In the genomic region with DNA sequence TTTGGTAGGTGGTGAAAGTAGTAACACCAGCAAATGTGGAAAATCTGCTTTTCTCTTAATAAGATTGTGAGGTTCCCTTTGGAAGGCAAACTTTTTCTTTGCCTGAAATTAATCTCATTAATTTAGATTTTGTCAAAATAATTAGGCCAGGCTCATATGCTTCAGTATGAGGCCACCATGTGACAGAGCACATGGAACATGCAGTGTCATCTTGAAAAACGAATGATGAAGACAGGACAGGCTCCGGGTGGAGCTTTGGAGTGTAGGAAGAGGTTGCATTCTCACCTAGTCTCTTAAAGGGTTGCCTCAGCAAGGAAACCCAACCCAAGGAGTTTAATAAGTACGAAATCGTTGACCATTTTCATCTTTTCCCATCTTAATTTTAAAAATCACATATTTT, we compare ENCODE assay signal across 28 cellular contexts. TPM values are rescaled to one million over a fixed set of nuclear protein-coding genes. Genes with fewer than 3 reads are reported as not detected.
DNase-seq lines count a peak whose midpoint lies in the region; ATAC-seq, FAIRE-seq and TF ChIP-seq lines count a peak whose summit lies in the region.
"Had no signal": no experiment of that assay in that cellular context is flagged by ENCODE, and none has a peak within 500 bp of the region (broad histone marks: within the 10 kb centered on the region; RNA-seq: fewer than 3 reads in every experiment).

No MANE protein-coding gene starts in this region.

- FAIRE-seq in HepG2 (lab: Jason Lieb, UNC) (no peak), GM12878 (lab: Jason Lieb, UNC) (no peak)
- FAIRE-seq: A204.1, D721Med, HTR-8/SVneo had no signal

- H4K20me1 ChIP-seq in HepG2 (ENCODE audit: insufficient read depth, low read length) (no peaks in the 10 kb centered on the region), MM.1S (ENCODE audit: insufficient read depth, low read length) (no peaks in the 10 kb centered on the region), GM12878 (ENCODE audit: control insufficient read depth, insufficient read depth) (no peaks in the 10 kb centered on the region)
- H4K20me1 ChIP-seq: BLaER1 had no signal

- H3K4me2 ChIP-seq in HepG2 (ENCODE audit: low read depth, low read length) (no peak overlapping the region), MM.1S (ENCODE audit: low read depth, low read length) (peak overlapping the region; percentile 27; the same call in 1 of the 2 replicates), GM12878 (ENCODE audit: control insufficient read depth, insufficient read depth) (peak overlapping the region; percentile 64)
- H3K4me2 ChIP-seq: BLaER1, SK-N-SH had no signal

- H3F3A ChIP-seq in MM.1S (ENCODE audit: insufficient read depth, low read length) = peaks cover 7% of the 10 kb centered on the region

- TF ChIP-seq POLR2A in HepG2 (IDR thresholded peaks at IDR 0.05; ENCODE audit: insufficient read depth in 1 of 2, low read depth in 2 of 2, low read length in 2 of 2) (no peak), right lobe of liver (IDR thresholded peaks at IDR 0.05) (no peak), GM12878 (IDR thresholded peaks at IDR 0.05; ENCODE audit: low read depth, low read length) (no peak)

- H3K9ac ChIP-seq in HepG2 (ENCODE audit: insufficient read depth, low read depth, low read length) = no peak overlapping the region
- H3K9ac ChIP-seq in MM.1S (ENCODE audit: low read length) = no peak overlapping the region
- H3K9ac ChIP-seq in GM12878 (ENCODE audit: control insufficient read depth, insufficient read depth, low read length) = peak overlapping the region; percentile 43
- H3K9ac ChIP-seq: BLaER1, SK-N-SH had no signal

- ATAC-seq in HepG2 = no peak
- no peak for ATAC-seq in right lobe of liver
- ATAC-seq in GM12878 = no peak
- ATAC-seq in GM19467 (IDR thresholded peaks at IDR 0.05; ENCODE audit: unreplicated experiment) = no peak
- ATAC-seq in psoas muscle = no peak

- POLR2A ChIA-PET in HepG2 (lab: Yijun Ruan, JAX) (no interaction called here), GM12878 (lab: Charles Lee) (interaction anchor here (1.0 to 5.0 kb wide), 4 partner anchors 7 to 50 kb away, joined by 3 to 95 read pairs (median 23); no protein-coding TSS in a partner anchor)

- CTCF ChIA-PET in HepG2 (lab: Yijun Ruan, JAX; ENCODE audit: low intra/inter-chr PET ratio, low total read pairs) = no interaction called here
- CTCF ChIA-PET in GM12878 (lab: Yijun Ruan, JAX) = interaction anchor here (1.5 to 5.1 kb wide), 3 partner anchors 19 to 47 kb away, joined by 5 to 67 read pairs (median 23); no protein-coding TSS in a partner anchor

- BruUV-seq in HepG2 (replicated peaks; lab: Mats Ljungman, UMichigan) (no TSS peak), GM12878 (replicated peaks; lab: Mats Ljungman, UMichigan) (TSS peak; percentile 20)

- H3K4me1 ChIP-seq in HepG2 (ENCODE audit: insufficient read depth, low read length) (no peaks in the 10 kb centered on the region), right lobe of liver (peaks cover 0 to 35% (median 13%) of the 10 kb centered on the region in 4 donors), MM.1S (ENCODE audit: low read length) (peaks cover 15% of the 10 kb centered on the region), GM12878 (ENCODE audit: control insufficient read depth, insufficient read depth, low read length) (peaks cover 47% of the 10 kb centered on the region), psoas muscle (no peaks in the 10 kb centered on the region)
- H3K4me1 ChIP-seq: BLaER1, HAP-1 had no signal

- H3K4me3 ChIP-seq in HepG2 (replicated peaks in 1 of 3; ENCODE audit: insufficient read depth in 1 of 3, low read depth in 2 of 3, low read length in 3 of 3) (no peak overlapping the region), right lobe of liver (no peak overlapping the region), MM.1S (ENCODE audit: low read length) (no peak overlapping the region), GM12878 (peak overlapping the region; percentile 23; the same call in 1 of the 2 replicates), psoas muscle (no peak overlapping the region)
- H3K4me3 ChIP-seq: BLaER1, HAP-1 had no signal

- H3K27me3 ChIP-seq in HepG2 (ENCODE audit: control insufficient read depth in 1 of 2, insufficient read depth in 2 of 2, low read length in 2 of 2) (no peaks in the 10 kb centered on the region; a peak in 2 of 5 replicates), right lobe of liver (no peaks in the 10 kb centered on the region), MM.1S (replicated peaks; ENCODE audit: insufficient read depth, low read length) (no peaks in the 10 kb centered on the region), GM12878 (replicated peaks in 1 of 2; ENCODE audit: control insufficient read depth in 2 of 2, insufficient read depth in 2 of 2, low read length in 1 of 2) (no peaks in the 10 kb centered on the region; a peak in 1 of 4 replicates), psoas muscle (ENCODE audit: insufficient read depth in 3 of 3, low read length in 2 of 3) (no peaks in the 10 kb centered on the region)
- H3K27me3 ChIP-seq: BLaER1 had no signal

- H3K36me3 ChIP-seq in HepG2 (replicated peaks in 1 of 2; ENCODE audit: control insufficient read depth in 1 of 2, insufficient read depth in 2 of 2, low read length in 2 of 2) (no peaks in the 10 kb centered on the region), right lobe of liver (no peaks in the 10 kb centered on the region), MM.1S (replicated peaks; ENCODE audit: insufficient read depth, low read length) (no peaks in the 10 kb centered on the region), GM12878 (ENCODE audit: control insufficient read depth in 2 of 2, insufficient read depth in 2 of 2, low read length in 1 of 2) (no peaks in the 10 kb centered on the region; a peak in 2 of 4 replicates), psoas muscle (ENCODE audit: insufficient read depth in 1 of 2, low read depth in 1 of 2) (no peaks in the 10 kb centered on the region)
- H3K36me3 ChIP-seq: BLaER1, HAP-1 had no signal

- no peaks in the 10 kb centered on the region for H3K79me2 ChIP-seq in HepG2 (ENCODE audit: insufficient read depth, low read length)
- H3K79me2 ChIP-seq in MM.1S (ENCODE audit: low read length) = no peaks in the 10 kb centered on the region
- no peaks in the 10 kb centered on the region for H3K79me2 ChIP-seq in GM12878 (ENCODE audit: control insufficient read depth, insufficient read depth, low read length)

- intact Hi-C loops in HepG2 (cut with micrococcal nuclease; ENCODE audit: unreplicated experiment) = no loop called here
- intact Hi-C loops in right lobe of liver (cut with DNase I) = no loop called here
- intact Hi-C loops in GM12878 (cut with micrococcal nuclease; ENCODE audit: unreplicated experiment) = loop anchor here (10.0 kb wide), 1 partner anchor 266 kb away; the partner anchor contains the start of gene LIMD1
- intact Hi-C loops in psoas muscle (cut with DNase I) = no loop called here

- no peaks in the 10 kb centered on the region for H3K9me3 ChIP-seq in HepG2 (ENCODE audit: low read length)
- H3K9me3 ChIP-seq in right lobe of liver = no peaks in the 10 kb centered on the region
- H3K9me3 ChIP-seq in MM.1S (replicated peaks; ENCODE audit: insufficient read depth, low read length) = no peaks in the 10 kb centered on the region
- peaks cover 9% of the 10 kb centered on the region; the same call in 2 of the 3 replicates for H3K9me3 ChIP-seq in GM12878 (replicated peaks; ENCODE audit: control insufficient read depth, insufficient read depth, low read length)
- peaks cover 14% of the 10 kb centered on the region for H3K9me3 ChIP-seq in psoas muscle
- H3K9me3 ChIP-seq: HAP-1, SK-N-SH had no signal

- TF ChIP-seq EP300 in HepG2 (IDR thresholded peaks at IDR 0.05; ENCODE audit: low read depth in 2 of 2, low read length in 2 of 2) (no peak), HepG2 (CRISPR knock-in tag; IDR thresholded peaks at IDR 0.05; ENCODE audit: borderline replicate concordance) (no peak), GM12878 (IDR thresholded peaks at IDR 0.05; ENCODE audit: borderline replicate concordance in 1 of 2, control insufficient read depth in 1 of 2, low read depth in 2 of 2, low read length in 2 of 2) (no peak)

- RAD21 ChIA-PET in GM12878 (lab: Charles Lee; ENCODE audit: unreplicated experiment) = interaction anchor here (0.8 to 5.5 kb wide), 11 partner anchors 12 to 136 kb away, joined by 3 to 169 read pairs (median 6); partner anchors contain the start of genes CCR9 and LZTFL1

- H3K9me2 ChIP-seq in MM.1S (replicated peaks; ENCODE audit: insufficient read depth, low read length) = no peaks in the 10 kb centered on the region
- H3K9me2 ChIP-seq: SK-N-SH had no signal

- in situ Hi-C loops in HepG2 (cut with HindIII; ENCODE audit: extremely low pct_ligation_motif_present, low pct_unique_long_range_greater_than_20kb) (no loop called here), GM12878 (cut with MboI) (loop anchor here (5.0 kb wide), 1 partner anchor 52 kb away; no protein-coding TSS in a partner anchor)

- TF ChIP-seq RAD21 in HepG2 (CRISPR knock-in tag; IDR thresholded peaks at IDR 0.05) = no peak
- no peak for TF ChIP-seq RAD21 in GM12878 (IDR thresholded peaks at IDR 0.05; ENCODE audit: insufficient read depth, low read depth, low read length)

- TF ChIP-seq CTCF in HepG2 (CRISPR knock-in tag; IDR thresholded peaks at IDR 0.05) (no peak), right lobe of liver (IDR thresholded peaks at IDR 0.05) (no peak), MM.1S (IDR thresholded peaks at IDR 0.05; ENCODE audit: low read length) (no peak), GM12878 (IDR thresholded peaks at IDR 0.05 in 2 of 3, conservative IDR thresholded peaks at IDR 0.05 in 1 of 3; ENCODE audit: control insufficient read depth in 2 of 3, extremely low read depth in 1 of 3, insufficient read depth in 1 of 3, low read depth in 3 of 3, low read length in 3 of 3) (no peak), psoas muscle (IDR thresholded peaks at IDR 0.05) (no peak)

- H3K27ac ChIP-seq in HepG2 (ENCODE audit: extremely low read length, insufficient read depth, low read length) (no peak overlapping the region), right lobe of liver (peak overlapping the region in 1 of 3 donors; percentile 11), MM.1S (ENCODE audit: low read length) (no peak overlapping the region), GM12878 (ENCODE audit: control insufficient read depth, insufficient read depth) (peak overlapping the region; percentile 78), psoas muscle (no peak overlapping the region)
- H3K27ac ChIP-seq: BLaER1 had no signal

- DNase-seq in HepG2 (ENCODE audit: low spot score) (no peak), right lobe of liver (no peak), MM.1S (no peak), GM12878 (ENCODE audit: low read depth, low spot score) (no peak), psoas muscle (no peak), 8988T (no peak)
- DNase-seq: GOT3, HFFc6, KG1, NCI-H1092 treated with DMSO at 0.1 percent for 48 hours, NCI-H1436, NCI-H187, NCI-H2081 treated with DMSO at 0.1 percent for 48 hours, NCI-H2171, NCI-H345, NCI-H510A treated with DMSO at 0.1 percent for 48 hours, PC-3, SK-N-SH had no signal

- SMC1A ChIA-PET in GM12878 (lab: Charles Lee; ENCODE audit: uncharacterized antibody, unreplicated experiment) = interaction anchor here (1.0 to 9.7 kb wide), 9 partner anchors 7 to 518 kb away, joined by 4 to 166 read pairs (median 28); partner anchors contain the start of genes CCR9 and LZTFL1

- 30% methylated on average over 4 of the region's 4 CpGs for WGBS in HepG2 (ENCODE audit: low lambda C conversion rate)
- WGBS in right lobe of liver (ENCODE audit: insufficient coverage, low coverage, low lambda C conversion rate, missing lambda C conversion rate) = 79% methylated on average over 4 of the region's 4 CpGs
- WGBS in GM12878 (ENCODE audit: insufficient coverage, insufficient replicate concordance, low lambda C conversion rate, missing lambda C conversion rate) = 44% methylated on average over 4 of the region's 4 CpGs
- 80 to 84% (median 81%) methylated on average over 4 of the region's 4 CpGs for WGBS in psoas muscle, 3 donors

- no peak overlapping the region for H2AFZ ChIP-seq in HepG2 (ENCODE audit: low read length)
- H2AFZ ChIP-seq in MM.1S (ENCODE audit: low read length) = no peak overlapping the region
- H2AFZ ChIP-seq in GM12878 (ENCODE audit: control insufficient read depth, low read depth, low read length) = no peak overlapping the region

RNA-seq across cellular contexts. Expression of gene LZTFL1, which starts 18.6 kb away (rescaled TPM):
- 16.6 and 27.3 TPM in 2 replicates for total RNA-seq in HepG2 (2016; rRNA removed; fragmentation: Illumina TruSeq; extraction: Trizol)
- total RNA-seq in HepG2 (2016; cell fraction: cytosol; rRNA removed; fragmentation: Illumina TruSeq; extraction: Trizol; ENCODE audit: low read depth) = 2.6 TPM in 2 replicates
- total RNA-seq in HepG2 (2016; cell fraction: insoluble cytoplasmic fraction; rRNA removed; fragmentation: Illumina TruSeq; extraction: Trizol) = 18.6 and 27.9 TPM in 2 replicates
- 7.0 and 7.7 TPM in 2 replicates for total RNA-seq in HepG2 (2016; cell fraction: membrane; rRNA removed; fragmentation: Illumina TruSeq; extraction: Trizol)
- total RNA-seq in HepG2 (2016; cell fraction: nucleus; rRNA removed; fragmentation: Illumina TruSeq; extraction: Trizol) = 10.3 and 11.4 TPM in 2 replicates
- polyA plus RNA-seq in HepG2 (2011; rRNA removed) = 14.6 and 17.2 TPM in 2 replicates
- polyA plus RNA-seq in HepG2 (2011; cell fraction: cytosol; rRNA removed) = 12.9 and 17.7 TPM in 2 replicates
- polyA plus RNA-seq in HepG2 (2011; cell fraction: nucleus; rRNA removed) = 10.4 and 11.6 TPM in 2 replicates
- 6.4 and 11.3 TPM in 2 replicates for polyA plus RNA-seq in HepG2 (2012)
- polyA plus RNA-seq in HepG2 (2016; cell fraction: cytosol; fragmentation: Illumina TruSeq; extraction: Trizol; ENCODE audit: low read depth) = 2.7 and 4.1 TPM in 2 replicates
- 25.3 and 28.2 TPM in 2 replicates for polyA plus RNA-seq in HepG2 (2016; cell fraction: insoluble cytoplasmic fraction; fragmentation: Illumina TruSeq; extraction: Trizol; ENCODE audit: low read depth)
- 5.7 and 6.5 TPM in 2 replicates for polyA plus RNA-seq in HepG2 (2016; cell fraction: membrane; fragmentation: Illumina TruSeq; extraction: Trizol; ENCODE audit: low read depth)
- polyA plus RNA-seq in HepG2 (2016; cell fraction: nucleus; fragmentation: Illumina TruSeq; extraction: Trizol; ENCODE audit: insufficient read depth, low read depth) = 12.6 and 13.8 TPM in 2 replicates
- 7.3 and 7.4 TPM in 2 replicates for polyA minus RNA-seq in HepG2 (2011; rRNA and poly(A)+ RNA removed; ENCODE audit: low replicate concordance)
- polyA minus RNA-seq in HepG2 (2011; cell fraction: cytosol; rRNA and poly(A)+ RNA removed) = 4.0 and 6.9 TPM in 2 replicates
- polyA minus RNA-seq in HepG2 (2011; cell fraction: nucleus; rRNA and poly(A)+ RNA removed) = 9.0 and 12.6 TPM in 2 replicates
- total RNA-seq in right lobe of liver = 10 to 100 TPM in 1 of 6 experiments, 1 to 10 TPM in 5; 2.6 to 12.8 (median 6.0) TPM
- 1,143 and 1,248 TPM in 2 replicates for total RNA-seq in GM12878 (2013; cell fraction: nucleolus; rRNA removed)
- total RNA-seq in GM12878 (2014; rRNA removed) = 10.3 and 15.3 TPM in 2 replicates
- 16.5 and 16.9 TPM in 2 replicates for total RNA-seq in GM12878 (2014; rRNA removed; fragmentation: Illumina TruSeq; extraction: Trizol)
- total RNA-seq in GM12878 (2021) = 11.3 and 13.0 TPM in 2 replicates
- polyA plus RNA-seq in GM12878 (2011; ENCODE audit: low read depth) = 32.2 TPM
- 74.1 and 78.7 TPM in 2 replicates for polyA plus RNA-seq in GM12878 (2011; rRNA removed)
- 25.7 and 31.0 TPM in 2 replicates for polyA plus RNA-seq in GM12878 (2011; cell fraction: cytosol; rRNA removed)
- polyA plus RNA-seq in GM12878 (2011; cell fraction: nucleus; rRNA removed) = 87.9 and 98.5 TPM in 2 replicates
- 9.8 and 36.1 TPM in 2 replicates for polyA plus RNA-seq in GM12878 (2012)
- polyA plus RNA-seq in GM12878 (2014; fragmentation: Illumina TruSeq; extraction: Trizol) = 21.0 and 23.7 TPM in 2 replicates
- polyA plus RNA-seq in GM12878 (2014; fragmentation: Nextera tagmentation; extraction: Ambion mirVana) = 10 to 100 TPM in 1 of 2 experiments, 1 to 10 TPM in 1; 10.0 to 10.8 TPM
- 14.3 and 17.4 TPM in 2 replicates for polyA plus RNA-seq in GM12878 (2014; rRNA removed)
- 10 to 100 TPM in 1 of 2 experiments, 1 to 10 TPM in 1; 9.8 to 10.8 TPM for polyA plus RNA-seq in GM12878 (2016; fragmentation: Nextera tagmentation; extraction: Ambion mirVana)
- polyA minus RNA-seq in GM12878 (2011; rRNA and poly(A)+ RNA removed) = 40.2 and 47.4 TPM in 2 replicates
- 7.9 and 22.1 TPM in 2 replicates for polyA minus RNA-seq in GM12878 (2011; cell fraction: cytosol; rRNA and poly(A)+ RNA removed)
- polyA minus RNA-seq in GM12878 (2011; cell fraction: nucleus; rRNA and poly(A)+ RNA removed) = 67.9 and 91.2 TPM in 2 replicates
- 1 to 10 TPM; 4.2 to 5.6 (median 5.4) TPM for total RNA-seq in psoas muscle
- 10 to 100 TPM in 1 of 3 donors, 1 to 10 TPM in 2; 3.1 to 15.9 (median 4.0) TPM for polyA plus RNA-seq in psoas muscle

RNA-seq across cellular contexts. Expression of gene CCR9, which starts 25.9 kb away (rescaled TPM):
- total RNA-seq in HepG2 (2016; rRNA removed; fragmentation: Illumina TruSeq; extraction: Trizol) (not detected in 2 replicates), right lobe of liver (under 1 TPM in 3 of 6 experiments, not detected in 3; 0.07 to 0.09 (median 0.07) TPM), GM12878 (2014; rRNA removed) (2.6 and 2.9 TPM in 2 replicates), GM12878 (2014; rRNA removed; fragmentation: Illumina TruSeq; extraction: Trizol) (2.3 TPM in 2 replicates), GM12878 (2021) (1.8 and 2.3 TPM in 2 replicates), psoas muscle (not detected)
- not detected in 2 replicates for total RNA-seq in HepG2 (2016; cell fraction: cytosol; rRNA removed; fragmentation: Illumina TruSeq; extraction: Trizol; ENCODE audit: low read depth)
- total RNA-seq in HepG2 (2016; cell fraction: insoluble cytoplasmic fraction; rRNA removed; fragmentation: Illumina TruSeq; extraction: Trizol) = not detected in 2 replicates
- total RNA-seq in HepG2 (2016; cell fraction: membrane; rRNA removed; fragmentation: Illumina TruSeq; extraction: Trizol) = not detected in 2 replicates
- not detected in 2 replicates for total RNA-seq in HepG2 (2016; cell fraction: nucleus; rRNA removed; fragmentation: Illumina TruSeq; extraction: Trizol)
- polyA plus RNA-seq in HepG2 (2011; rRNA removed) (not detected in 2 replicates), GM12878 (2011; rRNA removed) (0.05 and 0.09 TPM in 2 replicates), GM12878 (2014; fragmentation: Illumina TruSeq; extraction: Trizol) (3.0 and 3.6 TPM in 2 replicates), GM12878 (2014; fragmentation: Nextera tagmentation; extraction: Ambion mirVana) (1 to 10 TPM; 3.1 to 3.9 TPM), GM12878 (2014; rRNA removed) (1.5 and 2.4 TPM in 2 replicates), GM12878 (2016; fragmentation: Nextera tagmentation; extraction: Ambion mirVana) (under 1 TPM; 0.52 to 0.77 TPM), psoas muscle (under 1 TPM in 1 of 3 donors, not detected in 2; 0.03 TPM)
- polyA plus RNA-seq in HepG2 (2011; cell fraction: cytosol; rRNA removed) = not detected in 2 replicates
- not detected in 2 replicates for polyA plus RNA-seq in HepG2 (2011; cell fraction: nucleus; rRNA removed)
- not detected in 2 replicates for polyA plus RNA-seq in HepG2 (2012)
- polyA plus RNA-seq in HepG2 (2016; cell fraction: cytosol; fragmentation: Illumina TruSeq; extraction: Trizol; ENCODE audit: low read depth) = not detected in 2 replicates
- polyA plus RNA-seq in HepG2 (2016; cell fraction: insoluble cytoplasmic fraction; fragmentation: Illumina TruSeq; extraction: Trizol; ENCODE audit: low read depth) = not detected in 2 replicates
- polyA plus RNA-seq in HepG2 (2016; cell fraction: membrane; fragmentation: Illumina TruSeq; extraction: Trizol; ENCODE audit: low read depth) = not detected in 2 replicates
- polyA plus RNA-seq in HepG2 (2016; cell fraction: nucleus; fragmentation: Illumina TruSeq; extraction: Trizol; ENCODE audit: insufficient read depth, low read depth) = not detected in 2 replicates
- not detected in 2 replicates for polyA minus RNA-seq in HepG2 (2011; rRNA and poly(A)+ RNA removed; ENCODE audit: low replicate concordance)
- polyA minus RNA-seq in HepG2 (2011; cell fraction: cytosol; rRNA and poly(A)+ RNA removed) = not detected in 2 replicates
- not detected in 2 replicates for polyA minus RNA-seq in HepG2 (2011; cell fraction: nucleus; rRNA and poly(A)+ RNA removed)
- 0.47 and 0.48 TPM in 2 replicates for total RNA-seq in GM12878 (2013; cell fraction: nucleolus; rRNA removed)
- 11.3 TPM for polyA plus RNA-seq in GM12878 (2011; ENCODE audit: low read depth)
- polyA plus RNA-seq in GM12878 (2011; cell fraction: cytosol; rRNA removed) = 0.04 and 0.05 TPM in 2 replicates
- 0.07 TPM in 1 of 2 replicates, not detected in the other for polyA plus RNA-seq in GM12878 (2011; cell fraction: nucleus; rRNA removed)
- polyA plus RNA-seq in GM12878 (2012) = 0.38 and 10.5 TPM in 2 replicates
- 0.62 TPM in 1 of 2 replicates, not detected in the other for polyA minus RNA-seq in GM12878 (2011; rRNA and poly(A)+ RNA removed)
- polyA minus RNA-seq in GM12878 (2011; cell fraction: cytosol; rRNA and poly(A)+ RNA removed) = not detected in 2 replicates
- not detected in 2 replicates for polyA minus RNA-seq in GM12878 (2011; cell fraction: nucleus; rRNA and poly(A)+ RNA removed)
- total RNA-seq: CD4-positive, CD25-positive, alpha-beta regulatory T cell; Daoy; G401; HFFc6; PC-3 had no signal
- polyA plus RNA-seq: AG04450, SK-N-SH had no signal

Comparison
In these comparisons a context has a peak if more than half of its experiments do, and no peak if none do; other contexts are left out.
1. Of the 75 proteins assayed by ChIP-seq in both HepG2 and GM12878: peak only in HepG2: none; only in GM12878: POLR2AphosphoS5, RAD51 and ZNF687; in both: none; in neither: 72.